9 cellular contexts compared by ENCODE assay signal in genomic region chr4:40736910-40737309, GRCh38. TPM values are rescaled to one million over a fixed set of nuclear protein-coding genes. Genes with fewer than 3 reads are reported as not detected.
DNase-seq lines count a peak whose midpoint lies in the region; ATAC-seq and TF ChIP-seq lines count a peak whose summit lies in the region.
"Had no signal": no experiment of that assay in that cellular context is flagged by ENCODE, and none has a peak within 500 bp of the region (broad histone marks: within the 10 kb centered on the region; RNA-seq: fewer than 3 reads in every experiment).

No MANE protein-coding gene starts in this region.

- DNase-seq in AG10803 (ENCODE audit: low read depth) (peak; percentile 54), GM20000 (ENCODE audit: low spot score) (peak; percentile 67), NCI-H2196 (lab: John Stamatoyannopoulos, UW; ENCODE audit: unreplicated experiment) (peak; percentile 57), dermis microvascular lymphatic vessel endothelial cell (ENCODE audit: low read depth in 2 of 2) (peak; percentile 7 to 39), progenitor cell of endocrine pancreas (ENCODE audit: low spot score, unreplicated experiment) (no peak), cerebellar nuclear complex (lab: John Stamatoyannopoulos, UW) (no peak)
- no peak for DNase-seq in stimulated activated CD4-positive, alpha-beta T cell treated with anti-CD3 and anti-CD28 coated beads, Interleukin-1b, Interleukin-23, amount 100 ng/mL, for 48 hours

- no peak overlapping the region for H3K4me3 Mint-ChIP-seq in progenitor cell of endocrine pancreas (ENCODE audit: low read depth)
- H3K4me3 Mint-ChIP-seq: central memory CD8-positive, alpha-beta T cell had no signal

- TF ChIP-seq CTCF in AG10803 (conservative IDR thresholded peaks at IDR 0.05; ENCODE audit: low read length) = peak; percentile 57
- TF ChIP-seq CTCF in GM20000 (IDR thresholded peaks at IDR 0.05; ENCODE audit: extremely low read depth, missing control alignments) = peak; percentile 12
- peak; percentile 24 for TF ChIP-seq CTCF in progenitor cell of endocrine pancreas (IDR thresholded peaks at IDR 0.05; ENCODE audit: unreplicated experiment)

- no peak overlapping the region for H3K27ac Mint-ChIP-seq in progenitor cell of endocrine pancreas

- ATAC-seq in GM19467 (IDR thresholded peaks at IDR 0.05; ENCODE audit: unreplicated experiment) = no peak

- no peaks in the 10 kb centered on the region for H3K4me1 Mint-ChIP-seq in progenitor cell of endocrine pancreas (ENCODE audit: low read depth)
- H3K4me1 Mint-ChIP-seq: central memory CD8-positive, alpha-beta T cell had no signal

- H3K4me3 ChIP-seq in AG10803 (ENCODE audit: low read length) = no peak overlapping the region

- no peaks in the 10 kb centered on the region for H3K27me3 Mint-ChIP-seq in progenitor cell of endocrine pancreas

- H3K9me3 Mint-ChIP-seq in progenitor cell of endocrine pancreas (ENCODE audit: low read depth) = no peaks in the 10 kb centered on the region
- H3K9me3 Mint-ChIP-seq: central memory CD8-positive, alpha-beta T cell had no signal

- H3K36me3 Mint-ChIP-seq in progenitor cell of endocrine pancreas (ENCODE audit: insufficient read depth) = no peaks in the 10 kb centered on the region

RNA-seq across cellular contexts. Expression of gene NSUN7, which starts 12.8 kb away (rescaled TPM):
- under 0.01 TPM in 1 of 2 replicates, not detected in the other for total RNA-seq in dermis microvascular lymphatic vessel endothelial cell
- total RNA-seq in progenitor cell of endocrine pancreas = 17.5 and 20.1 TPM in 2 replicates

Comparison
In these comparisons a context has a peak if more than half of its experiments do, and no peak if none do; other contexts are left out.
1. DNase-seq: peak in AG10803 (single experiment), GM20000 (single experiment), NCI-H2196 (single experiment) and dermis microvascular lymphatic vessel endothelial cell (2 of 2); none in progenitor cell of endocrine pancreas (single experiment), cerebellar nuclear complex (0 of 2) and stimulated activated CD4-positive, alpha-beta T cell treated with anti-CD3 and anti-CD28 coated beads, Interleukin-1b, Interleukin-23, amount 100 ng/mL, for 48 hours (single experiment).
2. RNA of gene NSUN7, which starts 12.8 kb away (total RNA-seq): 17.5 to 20.1 TPM in progenitor cell of endocrine pancreas; under 0.01 TPM in dermis microvascular lymphatic vessel endothelial cell; every median in the first group is over 10 times any median in the second.
3. Peak in every context shown above with its lines, with median percentiles within 50 percentile points of each other: CTCF ChIP-seq.